1 cellular context compared by ENCODE assay signal in the genomic region with DNA sequence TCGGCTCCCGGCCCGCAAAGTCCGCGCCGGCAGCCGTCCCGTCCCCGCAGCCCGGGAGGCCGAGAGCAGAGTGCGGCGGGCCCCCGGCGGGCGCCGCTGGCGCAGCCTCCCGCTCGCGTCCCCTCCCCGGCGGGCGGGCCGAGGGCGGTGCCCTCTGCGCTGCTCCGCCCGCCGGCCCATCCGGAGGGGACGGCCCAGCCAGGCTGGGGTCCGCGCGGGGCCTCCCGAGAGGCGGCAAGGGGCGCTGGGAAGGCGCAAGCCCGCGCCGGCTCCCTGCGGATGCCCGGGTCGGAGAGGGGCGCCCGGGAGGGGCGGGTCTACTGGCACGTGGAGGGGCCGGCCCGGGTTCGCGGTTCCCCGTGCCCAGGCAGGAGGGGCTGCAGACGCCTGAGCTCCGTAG.
A peak's percentile ranks its signal among the peaks of the same experiment; 100 is the strongest.
TF ChIP-seq lines count a peak whose summit lies in the region.

A gene (minus strand): TSS at position 74 of the 400 bp plus-strand sequence. CDS start 126 bp downstream, outside the sequence.
A gene (plus strand): TSS at position 179 of the 400 bp plus-strand sequence. CDS start 1,783 bp downstream, outside the sequence.

TF ChIP-seq in GM12878, 131 proteins besides CTCF, POLR2A, EP300 and RAD21:
- TF ChIP-seq GATAD2B (conservative IDR thresholded peaks at IDR 0.05; ENCODE audit: low read depth) (peak; percentile 60; the same call in 1 of the 2 replicates), IKZF2 (IDR thresholded peaks at IDR 0.05) (no peak), LARP7 (IDR thresholded peaks at IDR 0.05) (peak; percentile 52; the same call in 1 of the 2 replicates), MXI1 (IDR thresholded peaks at IDR 0.05; ENCODE audit: low read depth, low read length) (peak; percentile 45; the same call in 1 of the 2 replicates), STAT1 (conservative IDR thresholded peaks at IDR 0.05) (no peak), BHLHE40 (IDR thresholded peaks at IDR 0.05; ENCODE audit: borderline replicate concordance in 1 of 2, low read depth in 2 of 2, low read length in 1 of 2) (peak; percentile 80 to 95), CHD2 (IDR thresholded peaks at IDR 0.05; ENCODE audit: borderline replicate concordance, low read depth, low read length) (no peak), RB1 (IDR thresholded peaks at IDR 0.05; ENCODE audit: borderline replicate concordance) (no peak), NR2F1 (conservative IDR thresholded peaks at IDR 0.05) (peak; percentile 47; the same call in 1 of the 2 replicates), IKZF1 (conservative IDR thresholded peaks at IDR 0.05) (peak; percentile 46), MTA2 (IDR thresholded peaks at IDR 0.05; ENCODE audit: low read depth) (no peak), KDM1A (IDR thresholded peaks at IDR 0.05; ENCODE audit: borderline replicate concordance) (no peak), RFX5 (IDR thresholded peaks at IDR 0.05; ENCODE audit: low read depth, low read length) (no peak), JUND (IDR thresholded peaks at IDR 0.05; ENCODE audit: low read depth, low read length) (no peak), RCOR1 (conservative IDR thresholded peaks at IDR 0.05; ENCODE audit: low read depth, low read length) (no peak)
- TF ChIP-seq, protein P1, sequence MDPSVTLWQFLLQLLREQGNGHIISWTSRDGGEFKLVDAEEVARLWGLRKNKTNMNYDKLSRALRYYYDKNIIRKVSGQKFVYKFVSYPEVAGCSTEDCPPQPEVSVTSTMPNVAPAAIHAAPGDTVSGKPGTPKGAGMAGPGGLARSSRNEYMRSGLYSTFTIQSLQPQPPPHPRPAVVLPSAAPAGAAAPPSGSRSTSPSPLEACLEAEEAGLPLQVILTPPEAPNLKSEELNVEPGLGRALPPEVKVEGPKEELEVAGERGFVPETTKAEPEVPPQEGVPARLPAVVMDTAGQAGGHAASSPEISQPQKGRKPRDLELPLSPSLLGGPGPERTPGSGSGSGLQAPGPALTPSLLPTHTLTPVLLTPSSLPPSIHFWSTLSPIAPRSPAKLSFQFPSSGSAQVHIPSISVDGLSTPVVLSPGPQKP (IDR thresholded peaks at IDR 0.05; ENCODE audit: low read depth, low read length) = no peak
- TF ChIP-seq, protein P2, sequence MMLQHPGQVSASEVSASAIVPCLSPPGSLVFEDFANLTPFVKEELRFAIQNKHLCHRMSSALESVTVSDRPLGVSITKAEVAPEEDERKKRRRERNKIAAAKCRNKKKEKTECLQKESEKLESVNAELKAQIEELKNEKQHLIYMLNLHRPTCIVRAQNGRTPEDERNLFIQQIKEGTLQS (IDR thresholded peaks at IDR 0.05; ENCODE audit: borderline replicate concordance, extremely low read depth, low read depth, low read length) = no peak
- TF ChIP-seq, protein P3, sequence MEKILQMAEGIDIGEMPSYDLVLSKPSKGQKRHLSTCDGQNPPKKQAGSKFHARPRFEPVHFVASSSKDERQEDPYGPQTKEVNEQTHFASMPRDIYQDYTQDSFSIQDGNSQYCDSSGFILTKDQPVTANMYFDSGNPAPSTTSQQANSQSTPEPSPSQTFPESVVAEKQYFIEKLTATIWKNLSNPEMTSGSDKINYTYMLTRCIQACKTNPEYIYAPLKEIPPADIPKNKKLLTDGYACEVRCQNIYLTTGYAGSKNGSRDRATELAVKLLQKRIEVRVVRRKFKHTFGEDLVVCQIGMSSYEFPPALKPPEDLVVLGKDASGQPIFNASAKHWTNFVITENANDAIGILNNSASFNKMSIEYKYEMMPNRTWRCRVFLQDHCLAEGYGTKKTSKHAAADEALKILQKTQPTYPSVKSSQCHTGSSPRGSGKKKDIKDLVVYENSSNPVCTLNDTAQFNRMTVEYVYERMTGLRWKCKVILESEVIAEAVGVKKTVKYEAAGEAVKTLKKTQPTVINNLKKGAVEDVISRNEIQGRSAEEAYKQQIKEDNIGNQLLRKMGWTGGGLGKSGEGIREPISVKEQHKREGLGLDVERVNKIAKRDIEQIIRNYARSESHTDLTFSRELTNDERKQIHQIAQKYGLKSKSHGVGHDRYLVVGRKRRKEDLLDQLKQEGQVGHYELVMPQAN (conservative IDR thresholded peaks at IDR 0.05) = peak; percentile 42
- TF ChIP-seq, protein P4, sequence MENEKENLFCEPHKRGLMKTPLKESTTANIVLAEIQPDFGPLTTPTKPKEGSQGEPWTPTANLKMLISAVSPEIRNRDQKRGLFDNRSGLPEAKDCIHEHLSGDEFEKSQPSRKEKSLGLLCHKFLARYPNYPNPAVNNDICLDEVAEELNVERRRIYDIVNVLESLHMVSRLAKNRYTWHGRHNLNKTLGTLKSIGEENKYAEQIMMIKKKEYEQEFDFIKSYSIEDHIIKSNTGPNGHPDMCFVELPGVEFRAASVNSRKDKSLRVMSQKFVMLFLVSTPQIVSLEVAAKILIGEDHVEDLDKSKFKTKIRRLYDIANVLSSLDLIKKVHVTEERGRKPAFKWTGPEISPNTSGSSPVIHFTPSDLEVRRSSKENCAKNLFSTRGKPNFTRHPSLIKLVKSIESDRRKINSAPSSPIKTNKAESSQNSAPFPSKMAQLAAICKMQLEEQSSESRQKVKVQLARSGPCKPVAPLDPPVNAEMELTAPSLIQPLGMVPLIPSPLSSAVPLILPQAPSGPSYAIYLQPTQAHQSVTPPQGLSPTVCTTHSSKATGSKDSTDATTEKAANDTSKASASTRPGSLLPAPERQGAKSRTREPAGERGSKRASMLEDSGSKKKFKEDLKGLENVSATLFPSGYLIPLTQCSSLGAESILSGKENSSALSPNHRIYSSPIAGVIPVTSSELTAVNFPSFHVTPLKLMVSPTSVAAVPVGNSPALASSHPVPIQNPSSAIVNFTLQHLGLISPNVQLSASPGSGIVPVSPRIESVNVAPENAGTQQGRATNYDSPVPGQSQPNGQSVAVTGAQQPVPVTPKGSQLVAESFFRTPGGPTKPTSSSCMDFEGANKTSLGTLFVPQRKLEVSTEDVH (IDR thresholded peaks at IDR 0.05; ENCODE audit: low read depth, partially characterized antibody) = no peak
- TF ChIP-seq, protein P5, sequence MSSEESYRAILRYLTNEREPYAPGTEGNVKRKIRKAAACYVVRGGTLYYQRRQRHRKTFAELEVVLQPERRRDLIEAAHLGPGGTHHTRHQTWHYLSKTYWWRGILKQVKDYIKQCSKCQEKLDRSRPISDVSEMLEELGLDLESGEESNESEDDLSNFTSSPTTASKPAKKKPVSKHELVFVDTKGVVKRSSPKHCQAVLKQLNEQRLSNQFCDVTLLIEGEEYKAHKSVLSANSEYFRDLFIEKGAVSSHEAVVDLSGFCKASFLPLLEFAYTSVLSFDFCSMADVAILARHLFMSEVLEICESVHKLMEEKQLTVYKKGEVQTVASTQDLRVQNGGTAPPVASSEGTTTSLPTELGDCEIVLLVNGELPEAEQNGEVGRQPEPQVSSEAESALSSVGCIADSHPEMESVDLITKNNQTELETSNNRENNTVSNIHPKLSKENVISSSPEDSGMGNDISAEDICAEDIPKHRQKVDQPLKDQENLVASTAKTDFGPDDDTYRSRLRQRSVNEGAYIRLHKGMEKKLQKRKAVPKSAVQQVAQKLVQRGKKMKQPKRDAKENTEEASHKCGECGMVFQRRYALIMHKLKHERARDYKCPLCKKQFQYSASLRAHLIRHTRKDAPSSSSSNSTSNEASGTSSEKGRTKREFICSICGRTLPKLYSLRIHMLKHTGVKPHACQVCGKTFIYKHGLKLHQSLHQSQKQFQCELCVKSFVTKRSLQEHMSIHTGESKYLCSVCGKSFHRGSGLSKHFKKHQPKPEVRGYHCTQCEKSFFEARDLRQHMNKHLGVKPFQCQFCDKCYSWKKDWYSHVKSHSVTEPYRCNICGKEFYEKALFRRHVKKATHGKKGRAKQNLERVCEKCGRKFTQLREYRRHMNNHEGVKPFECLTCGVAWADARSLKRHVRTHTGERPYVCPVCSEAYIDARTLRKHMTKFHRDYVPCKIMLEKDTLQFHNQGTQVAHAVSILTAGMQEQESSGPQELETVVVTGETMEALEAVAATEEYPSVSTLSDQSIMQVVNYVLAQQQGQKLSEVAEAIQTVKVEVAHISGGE (CRISPR knock-in tag; IDR thresholded peaks at IDR 0.05) = no peak
- TF ChIP-seq, protein P6, sequence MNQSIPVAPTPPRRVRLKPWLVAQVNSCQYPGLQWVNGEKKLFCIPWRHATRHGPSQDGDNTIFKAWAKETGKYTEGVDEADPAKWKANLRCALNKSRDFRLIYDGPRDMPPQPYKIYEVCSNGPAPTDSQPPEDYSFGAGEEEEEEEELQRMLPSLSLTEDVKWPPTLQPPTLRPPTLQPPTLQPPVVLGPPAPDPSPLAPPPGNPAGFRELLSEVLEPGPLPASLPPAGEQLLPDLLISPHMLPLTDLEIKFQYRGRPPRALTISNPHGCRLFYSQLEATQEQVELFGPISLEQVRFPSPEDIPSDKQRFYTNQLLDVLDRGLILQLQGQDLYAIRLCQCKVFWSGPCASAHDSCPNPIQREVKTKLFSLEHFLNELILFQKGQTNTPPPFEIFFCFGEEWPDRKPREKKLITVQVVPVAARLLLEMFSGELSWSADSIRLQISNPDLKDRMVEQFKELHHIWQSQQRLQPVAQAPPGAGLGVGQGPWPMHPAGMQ (IDR thresholded peaks at IDR 0.05; ENCODE audit: borderline replicate concordance) = no peak
